ENCODE assay signal across 1 cellular context in genomic region chr12:132142679-132143327, GRCh38.
TF ChIP-seq lines count a peak whose summit lies in the region.

No MANE protein-coding gene starts in this region.

TF ChIP-seq in HCT116, 20 proteins besides CTCF, POLR2A, EP300 and RAD21 (continued from another document):
- TF ChIP-seq ZNF274 (IDR thresholded peaks at IDR 0.05; ENCODE audit: low read depth, low read length) (no peak), CBX3 (IDR thresholded peaks at IDR 0.05; ENCODE audit: low read depth) (no peak), POLR2AphosphoS5 (IDR thresholded peaks at IDR 0.05; ENCODE audit: low read depth, low read length) (no peak), YY1 (IDR thresholded peaks at IDR 0.05; ENCODE audit: extremely low read depth, insufficient replicate concordance, low read depth, low read length) (no peak)
